In genomic region chr15:52078876-52079700, GRCh38 we compare ENCODE assay signal across 8 cellular contexts. TPM values are rescaled to one million over a fixed set of nuclear protein-coding genes. Genes with fewer than 3 reads are reported as not detected.
DNase-seq lines count a peak whose midpoint lies in the region; ATAC-seq and TF ChIP-seq lines count a peak whose summit lies in the region.

No MANE protein-coding gene starts in this region.

- H3K9me3 ChIP-seq in lung (ENCODE audit: control insufficient read depth in 2 of 2, insufficient read depth in 1 of 2, low read length in 1 of 2): no peaks in the 10 kb centered on the region

- ATAC-seq in lung (ENCODE audit: insufficient read depth, low FRiP score): no peak
- no peak for ATAC-seq in GM21717 (IDR thresholded peaks at IDR 0.05; ENCODE audit: unreplicated experiment)

- H3K27ac ChIP-seq in lung (ENCODE audit: low read depth in 1 of 2, low read length in 1 of 2): no peak overlapping the region

- no peaks in the 10 kb centered on the region for H3K36me3 ChIP-seq in lung (ENCODE audit: control insufficient read depth in 2 of 2, insufficient read depth in 2 of 2, low read length in 2 of 2)

- DNase-seq in SIG-M5 treated with dmso at 0.1 percent for 504 hours (lab: John Stamatoyannopoulos, UW; ENCODE audit: unreplicated experiment) (peak; percentile 34), SIG-M5 (lab: John Stamatoyannopoulos, UW) (no peak), NCI-H510A (lab: John Stamatoyannopoulos, UW) (peak; percentile 18), lung (ENCODE audit: low spot score) (peak; percentile 83)
- DNase-seq in activated CD4-positive, alpha-beta T cell treated with anti-CD3 and anti-CD28 coated beads, Interleukin-2, amount 50 U/mL, for 48 hours: peak; percentile 92 to 93
- peak; percentile 85 for DNase-seq in effector CD4-positive, alpha-beta T cell
- DNase-seq in stimulated activated CD8-positive, alpha-beta memory T cell treated with anti-CD3 and anti-CD28 coated beads, Interleukin-15, amount 100 ng/mL, for 1 hour (ENCODE audit: low read depth): peak; percentile 79

- no peaks in the 10 kb centered on the region for H3K4me1 ChIP-seq in lung (ENCODE audit: control insufficient read depth in 2 of 2, insufficient read depth in 2 of 2, low read length in 2 of 2)

- peak; percentile 63 for TF ChIP-seq CTCF in lung (IDR thresholded peaks at IDR 0.05; ENCODE audit: control extremely low read depth, extremely low read depth)

- WGBS in lung, 2 donors: 45 to 49% methylated on average over 13 of the region's 13 CpGs

- H3K4me3 ChIP-seq in lung: no peak overlapping the region

- no peaks in the 10 kb centered on the region for H3K27me3 ChIP-seq in lung (ENCODE audit: control insufficient read depth, insufficient read depth)

RNA-seq across cellular contexts. Expression of gene BCL2L10, which starts 33.5 kb away (rescaled TPM):
- total RNA-seq in lung: under 1 TPM in 1 of 2 donors, not detected in 1; 0.15 TPM
- polyA plus RNA-seq in lung: under 1 TPM; 0.05 to 0.14 TPM
